ENCODE assay signal across 34 cellular contexts in genomic region chr3:12686096-12686495, GRCh38.
"Had no signal": no experiment of that assay in that cellular context is flagged by ENCODE, and none has a peak within 500 bp of the region (broad histone marks: within the 10 kb centered on the region; RNA-seq: fewer than 3 reads in every experiment).

No MANE protein-coding gene starts in this region.

- H3K36me3 ChIP-seq: adrenal gland, ascending aorta, cardiac muscle cell had no signal

- H3K27me3 ChIP-seq: adrenal gland, ascending aorta, cardiac muscle cell had no signal

- H3K27ac ChIP-seq: adrenal gland, ascending aorta, cardiac muscle cell, VCaP had no signal

- FAIRE-seq: bronchial epithelial cell, TTC549 had no signal

- H3K4me1 ChIP-seq: ascending aorta had no signal

- H3K4me3 ChIP-seq: adrenal gland, ascending aorta, cardiac muscle cell had no signal

- ATAC-seq: activated CD8-positive, alpha-beta T cell treated with anti-CD3 and anti-CD28 coated beads for 36 hours; activated naive CD4-positive, alpha-beta T cell treated with anti-CD3 and anti-CD28 coated beads, Interleukin-2, amount 50 U/mL, for 72 hours; activated T-cell treated with anti-CD3 and anti-CD28 coated beads, Interleukin-2, amount 50 U/mL, for 4 hours; activated T-cell treated with anti-CD3 and anti-CD28 coated beads, Interleukin-2, amount 50 U/mL, for 72 hours; activated T-helper 17 cell treated with anti-CD3 and anti-CD28 coated beads, Interleukin-2, amount 50 U/mL, for 72 hours had no signal

- DNase-seq: activated B cell treated with CpG ODN at 0.5 μM for 24 hours; activated CD4-positive, alpha-beta memory T cell treated with anti-CD3 and anti-CD28 coated beads for 36 hours; activated CD4-positive, alpha-beta T cell treated with anti-CD3 and anti-CD28 coated beads for 4 hours; activated CD4-positive, alpha-beta T cell treated with anti-CD3 and anti-CD28 coated beads, Interleukin-2, amount 10 ng/mL, durations not matched to agents 24 days and 14 days; activated CD4-positive, alpha-beta T cell treated with anti-CD3 and anti-CD28 coated beads, Interleukin-2, amount 50 U/mL, for 1 hour; activated CD4-positive, alpha-beta T cell treated with anti-CD3 and anti-CD28 coated beads, Interleukin-2, amount 50 U/mL, for 4 hours; activated CD4-positive, CD25-positive, alpha-beta regulatory T cell treated with anti-CD3 and anti-CD28 coated beads, Interleukin-2, amount 50 U/mL, for 72 hours; activated CD8-positive, alpha-beta memory T cell treated with anti-CD3 and anti-CD28 coated beads, Interleukin-2, amount 50 U/mL, for 4 hours; activated CD8-positive, alpha-beta T cell treated with anti-CD3 and anti-CD28 coated beads for 36 hours; activated effector memory CD4-positive, alpha-beta T cell treated with anti-CD3 and anti-CD28 coated beads, Interleukin-2, amount 50 U/mL, for 16 hours; activated gamma-delta T cell treated with Interleukin-2 at 50 U/mL for 16 hours; activated naive CD4-positive, alpha-beta T cell; activated naive CD4-positive, alpha-beta T cell treated with anti-CD3 and anti-CD28 coated beads for 36 hours; activated naive CD4-positive, alpha-beta T cell treated with anti-CD3 and anti-CD28 coated beads, Interleukin-2, amount 50 U/mL, for 16 hours; activated naive CD8-positive, alpha-beta T cell treated with anti-CD3 and anti-CD28 coated beads for 36 hours; activated T-cell treated with anti-CD3 and anti-CD28 coated beads for 4 hours; activated T-cell treated with anti-CD3 and anti-CD28 coated beads, Interleukin-2, amount 50 U/mL, for 1 hour; activated T-cell treated with anti-CD3 and anti-CD28 coated beads, Interleukin-2, amount 50 U/mL, for 4 hours; activated T-cell treated with anti-CD3 and anti-CD28 coated beads, Interleukin-2, amount 50 U/mL, for 72 hours; adrenal gland; amygdala; anterior cingulate cortex; caudate nucleus; cerebellar nuclear complex; T-helper 1 cell; T-helper 2 cell; T-helper 9 cell had no signal

- H3K9me3 ChIP-seq: adrenal gland, ascending aorta had no signal
